ENCODE assay signal across 15 cellular contexts in the genomic region with DNA sequence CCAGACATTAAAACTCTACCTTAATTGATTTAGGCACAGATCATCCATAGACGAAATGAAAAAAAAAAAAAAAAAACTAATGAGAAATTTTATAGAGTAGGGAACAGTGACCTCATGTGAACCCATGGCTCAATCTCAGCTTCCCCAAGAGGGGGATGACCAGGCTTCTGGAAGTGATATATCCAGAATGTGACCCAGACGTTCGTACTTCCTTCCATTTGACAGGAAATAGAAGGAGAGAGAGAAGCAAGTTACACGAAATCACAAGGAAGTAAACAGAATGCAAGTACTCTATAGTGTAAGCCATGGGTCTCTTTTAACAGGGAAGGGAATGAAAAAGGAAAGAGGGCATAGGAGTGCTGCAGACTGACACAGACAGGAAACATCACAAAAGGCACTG. TPM values are rescaled to one million over a fixed set of nuclear protein-coding genes. Genes with fewer than 3 reads are reported as not detected.
DNase-seq lines count a peak whose midpoint lies in the region; ATAC-seq, FAIRE-seq and TF ChIP-seq lines count a peak whose summit lies in the region.
"Had no signal": no experiment of that assay in that cellular context is flagged by ENCODE, and none has a peak within 500 bp of the region (broad histone marks: within the 10 kb centered on the region; RNA-seq: fewer than 3 reads in every experiment).

No MANE protein-coding gene starts in this region.

- H4K8ac ChIP-seq in H1 (ENCODE audit: extremely low read depth, insufficient read depth, low read length): no peak overlapping the region

- no peak for ATAC-seq in natural killer cell
- ATAC-seq in HG03460 (IDR thresholded peaks at IDR 0.05; ENCODE audit: unreplicated experiment): no peak

- no peak overlapping the region for H2BK20ac ChIP-seq in H1 (ENCODE audit: low read length)

- peaks cover under 1 to 4% of the 10 kb centered on the region in 2 experiments; a peak in 3 of 4 replicates for H3K9me3 ChIP-seq in H1 (ENCODE audit: insufficient read depth in 2 of 2, low read depth in 1 of 2, low read length in 1 of 2)
- H3K9me3 ChIP-seq: ovary, uterus had no signal

- H3K9me3 Mint-ChIP-seq in natural killer cell: no peaks in the 10 kb centered on the region

- TF ChIP-seq POLR2A in H1 (IDR thresholded peaks at IDR 0.05; ENCODE audit: control extremely low read depth in 1 of 2, low read depth in 2 of 2, low read length in 2 of 2): no peak

- no peak overlapping the region for H3K4ac ChIP-seq in H1 (replicated peaks; ENCODE audit: insufficient read length, low read depth, low read length)

- peak; percentile 45 for DNase-seq in CD1c-positive myeloid dendritic cell (ENCODE audit: extremely low spot score)
- DNase-seq in NCI-H82 (lab: John Stamatoyannopoulos, UW): peak; percentile 49
- DNase-seq in H1 (ENCODE audit: low read depth in 1 of 2, low spot score in 2 of 2): no peak
- no peak for DNase-seq in natural killer cell
- no peak for DNase-seq in superior temporal gyrus (ENCODE audit: extremely low spot score)
- DNase-seq in iPS-NIHi7 (ENCODE audit: extremely low spot score): no peak
- DNase-seq in NCI-H1417 treated with DMSO at 0.1 percent for 48 hours (lab: John Stamatoyannopoulos, UW): no peak
- DNase-seq: activated effector memory CD4-positive, alpha-beta T cell treated with anti-CD3 and anti-CD28 coated beads, Interleukin-2, amount 50 U/mL, for 16 hours; COR-L47; islet precursor cell; NCI-H1105 treated with DMSO at 0.1 percent for 48 hours; ovary; T1000; uterus had no signal

- no peak overlapping the region for H3K4me2 ChIP-seq in H1 (ENCODE audit: insufficient read depth in 1 of 2, low read depth in 2 of 2, low read length in 2 of 2)

- H3K14ac ChIP-seq in H1 (ENCODE audit: insufficient read length): no peak overlapping the region

- H2BK15ac ChIP-seq in H1 (ENCODE audit: low read length): no peak overlapping the region

- H3K4me1 Mint-ChIP-seq in natural killer cell: peaks cover 57 to 72% of the 10 kb centered on the region in 2 donors

- CTCF ChIA-PET in H1 (lab: Charles Lee; ENCODE audit: partially characterized antibody): interaction anchor here (1.1 kb wide), 2 partner anchors 8 to 16 kb away, joined by 3 read pairs; no protein-coding TSS in a partner anchor

- H3K79me1 ChIP-seq in H1 (ENCODE audit: low read depth, low read length): peaks cover 21% of the 10 kb centered on the region

- no peak overlapping the region for H4K91ac ChIP-seq in H1 (replicated peaks; ENCODE audit: insufficient read length, low read length)

- H3K23ac ChIP-seq in H1 (ENCODE audit: insufficient read length): no peak overlapping the region

- no peak overlapping the region for H3K9ac ChIP-seq in H1 (replicated peaks in 1 of 4; ENCODE audit: extremely low read depth in 1 of 4, low read depth in 3 of 4, low read length in 3 of 4)

- no peak overlapping the region for H3K56ac ChIP-seq in H1 (replicated peaks; ENCODE audit: insufficient read length, low read depth, low read length)

- peaks cover 62 to 100% of the 10 kb centered on the region in 2 experiments for H3K79me2 ChIP-seq in H1 (ENCODE audit: control insufficient read depth in 1 of 2, insufficient read depth in 2 of 2, low read length in 2 of 2)

- H3K27ac Mint-ChIP-seq in natural killer cell: peak overlapping the region; percentile 61 to 63

- H3K27me3 ChIP-seq in H1 (replicated peaks in 1 of 4; ENCODE audit: control insufficient read depth in 3 of 4, extremely low read depth in 1 of 4, insufficient read depth in 3 of 4, low read length in 3 of 4): no peaks in the 10 kb centered on the region
- H3K27me3 ChIP-seq: ovary, uterus had no signal

- no peak for FAIRE-seq in H1 (lab: Jason Lieb, UNC)

- no peak overlapping the region for H2BK5ac ChIP-seq in H1 (ENCODE audit: low read depth, low read length)

- no peaks in the 10 kb centered on the region for H3K23me2 ChIP-seq in H1 (ENCODE audit: low read depth, low read length)

- no peaks in the 10 kb centered on the region for H3K36me3 Mint-ChIP-seq in natural killer cell

- H4K5ac ChIP-seq in H1 (ENCODE audit: insufficient read length, low read depth, low read length): no peak overlapping the region

- H4K20me1 ChIP-seq in H1 (replicated peaks in 1 of 2; ENCODE audit: control insufficient read depth in 1 of 2, insufficient read depth in 2 of 2, low read length in 2 of 2): peaks cover 32 to 39% of the 10 kb centered on the region in 2 experiments

- no peaks in the 10 kb centered on the region for H3K27me3 Mint-ChIP-seq in natural killer cell (ENCODE audit: low read depth in 2 of 2)

- H3K27ac ChIP-seq in H1 (ENCODE audit: low read depth, low read length): peak overlapping the region; percentile 2; the same call in 1 of the 2 replicates
- H3K27ac ChIP-seq: ovary had no signal

- no peak overlapping the region for H3K18ac ChIP-seq in H1 (ENCODE audit: extremely low read depth, low read length)

- intact Hi-C loops in natural killer cell (cut with micrococcal nuclease): no loop called here

- TF ChIP-seq RAD21 in H1 (IDR thresholded peaks at IDR 0.05 in 1 of 2, conservative IDR thresholded peaks at IDR 0.05 in 1 of 2; ENCODE audit: low read depth in 2 of 2, low read length in 2 of 2): no peak

- peaks cover 6 to 46% (median 22%) of the 10 kb centered on the region in 4 experiments for H3K36me3 ChIP-seq in H1 (ENCODE audit: control insufficient read depth in 2 of 4, insufficient read depth in 4 of 4, low read length in 3 of 4)
- H3K36me3 ChIP-seq: ovary, uterus had no signal

- POLR2A ChIA-PET in H1 (lab: Charles Lee; ENCODE audit: partially characterized antibody): interaction anchor here (0.6 to 1.7 kb wide), 3 partner anchors 9 to 54 kb away, joined by 3 to 7 read pairs (median 3); no protein-coding TSS in a partner anchor

- H3K4me3 ChIP-seq in H1 (ENCODE audit: extremely low read depth in 1 of 4, insufficient read depth in 2 of 4, low read depth in 3 of 4, low read length in 4 of 4): no peak overlapping the region
- H3K4me3 ChIP-seq: ovary, uterus had no signal

- TF ChIP-seq CTCF in H1 (IDR thresholded peaks at IDR 0.05; ENCODE audit: control extremely low read depth in 1 of 3, insufficient read depth in 1 of 3, low read depth in 1 of 3, low read length in 3 of 3) (no peak), natural killer cell (IDR thresholded peaks at IDR 0.05) (no peak)

- H2BK120ac ChIP-seq in H1 (replicated peaks; ENCODE audit: low read depth, low read length): no peak overlapping the region

- H2AFZ ChIP-seq in H1 (ENCODE audit: low read length): no peak overlapping the region

- no peak for TF ChIP-seq EP300 in H1 (IDR thresholded peaks at IDR 0.05; ENCODE audit: borderline replicate concordance in 1 of 2, low read depth in 2 of 2, low read length in 2 of 2)

- no peak overlapping the region for H3K4me3 Mint-ChIP-seq in natural killer cell

- 57% methylated on average over 4 of the region's 4 CpGs; no CpG with 5 or more reads in 1 of the 2 experiments for WGBS in H1 (ENCODE audit: extremely low coverage in 1 of 2, insufficient coverage in 1 of 2, insufficient read length in 1 of 2, insufficient replicate concordance in 2 of 2, low coverage in 1 of 2, low lambda C conversion rate in 2 of 2, missing lambda C conversion rate in 1 of 2), 2 experiments

- H2BK12ac ChIP-seq in H1 (ENCODE audit: low read depth, low read length): no peak overlapping the region

- H2AK5ac ChIP-seq in H1 (ENCODE audit: low read depth, low read length): no peak overlapping the region

- peaks cover 1 to 25% (median 15%) of the 10 kb centered on the region in 4 experiments for H3K4me1 ChIP-seq in H1 (replicated peaks in 1 of 4; ENCODE audit: control insufficient read depth in 3 of 4, insufficient read depth in 4 of 4, low read length in 3 of 4)

TF ChIP-seq in H1, 55 proteins besides CTCF, POLR2A, EP300 and RAD21 (continues in another document):
- TF ChIP-seq CBX5 (IDR thresholded peaks at IDR 0.05; ENCODE audit: low read depth, low read length) (no peak), YY1 (IDR thresholded peaks at IDR 0.05; ENCODE audit: low read depth, low read length) (no peak), CHD1 (IDR thresholded peaks at IDR 0.05; ENCODE audit: low read depth, low read length) (no peak), SIN3A (conservative IDR thresholded peaks at IDR 0.05 in 1 of 2, IDR thresholded peaks at IDR 0.05 in 1 of 2; ENCODE audit: low read depth in 1 of 2, low read length in 2 of 2) (no peak), ASH2L (IDR thresholded peaks at IDR 0.05; ENCODE audit: low read length) (no peak), CBX8 (IDR thresholded peaks at IDR 0.05; ENCODE audit: borderline replicate concordance, low read depth, low read length) (no peak), GTF2F1 (IDR thresholded peaks at IDR 0.05; ENCODE audit: borderline replicate concordance, low read depth, low read length) (no peak), PHF8 (conservative IDR thresholded peaks at IDR 0.05; ENCODE audit: low read depth, low read length) (no peak), EZH2 (IDR thresholded peaks at IDR 0.05; ENCODE audit: low read depth, low read length, severe bottlenecking) (no peak), ZNF274 (IDR thresholded peaks at IDR 0.05; ENCODE audit: borderline replicate concordance, extremely low read depth, low read length) (no peak), SUZ12 (IDR thresholded peaks at IDR 0.05; ENCODE audit: low read length) (no peak), JUN (IDR thresholded peaks at IDR 0.05; ENCODE audit: low read depth, low read length) (no peak)
- TF ChIP-seq, protein P1, sequence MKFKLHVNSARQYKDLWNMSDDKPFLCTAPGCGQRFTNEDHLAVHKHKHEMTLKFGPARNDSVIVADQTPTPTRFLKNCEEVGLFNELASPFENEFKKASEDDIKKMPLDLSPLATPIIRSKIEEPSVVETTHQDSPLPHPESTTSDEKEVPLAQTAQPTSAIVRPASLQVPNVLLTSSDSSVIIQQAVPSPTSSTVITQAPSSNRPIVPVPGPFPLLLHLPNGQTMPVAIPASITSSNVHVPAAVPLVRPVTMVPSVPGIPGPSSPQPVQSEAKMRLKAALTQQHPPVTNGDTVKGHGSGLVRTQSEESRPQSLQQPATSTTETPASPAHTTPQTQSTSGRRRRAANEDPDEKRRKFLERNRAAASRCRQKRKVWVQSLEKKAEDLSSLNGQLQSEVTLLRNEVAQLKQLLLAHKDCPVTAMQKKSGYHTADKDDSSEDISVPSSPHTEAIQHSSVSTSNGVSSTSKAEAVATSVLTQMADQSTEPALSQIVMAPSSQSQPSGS (IDR thresholded peaks at IDR 0.05; ENCODE audit: low read length): no peak

RNA-seq across cellular contexts. Expression of gene FOXN3, which starts 10.1 kb away (rescaled TPM):
- total RNA-seq in H1 (2021; fragmentation: NEBNext Ultra II Directional; extraction: Animal tissue kit (Norgen Biotek cat#: 25700)): 165 and 178 TPM in 2 replicates
- 52.6 and 76.3 TPM in 2 replicates for polyA plus RNA-seq in H1 (2011; rRNA removed)
- polyA plus RNA-seq in H1 (2011; cell fraction: cytosol; rRNA removed): 50.2 TPM
- polyA plus RNA-seq in H1 (2011; cell fraction: nucleus; rRNA removed): 191 TPM
- 51.0 to 70.0 TPM (median 65.0 TPM) in 4 replicates for polyA plus RNA-seq in H1 (2012, experiment 1 of 2)
- polyA plus RNA-seq in H1 (2012, experiment 2 of 2): 16.0 TPM
- polyA plus RNA-seq in H1 (2013, experiment 1 of 2): 81.3 TPM
- 76.7 TPM for polyA plus RNA-seq in H1 (2013, experiment 2 of 2)
- 259 and 262 TPM in 2 replicates for polyA minus RNA-seq in H1 (2011; rRNA and poly(A)+ RNA removed)
- polyA minus RNA-seq in H1 (2011; cell fraction: cytosol; rRNA and poly(A)+ RNA removed): 110 TPM
- polyA minus RNA-seq in H1 (2011; cell fraction: nucleus; rRNA and poly(A)+ RNA removed): 411 TPM
- total RNA-seq in natural killer cell: 100 to 1,000 TPM; 209 to 216 (median 209) TPM

Comparison
In these comparisons a context has a peak if more than half of its experiments do, and no peak if none do; other contexts are left out.
1. DNase-seq: peak in CD1c-positive myeloid dendritic cell (single experiment) and NCI-H82 (single experiment); none in H1 (0 of 2), natural killer cell (single experiment), superior temporal gyrus (single experiment), iPS-NIHi7 (single experiment) and NCI-H1417 treated with DMSO at 0.1 percent for 48 hours (single experiment).